ENCODE assay signal across 8 cellular contexts in genomic region chr17:57671546-57672204, GRCh38.
DNase-seq lines count a peak whose midpoint lies in the region; ATAC-seq and TF ChIP-seq lines count a peak whose summit lies in the region.

No MANE protein-coding gene starts in this region.

- POLR2A ChIA-PET in activated naive CD8-positive, alpha-beta T cell treated with anti-CD3 and anti-CD28 coated beads, Interleukin-2, amount 10 ng/mL, durations not matched to agents 7 days and 5 days (lab: Charles Lee): interaction anchor here (1.0 to 2.9 kb wide), 6 partner anchors 17 to 415 kb away, joined by 4 to 55 read pairs (median 7); no protein-coding TSS in a partner anchor

- no peak overlapping the region for H3K4me3 ChIP-seq in BLaER1
- no peak overlapping the region for H3K4me3 ChIP-seq in cardiac muscle cell
- H3K4me3 ChIP-seq in aorta (ENCODE audit: low read length in 2 of 2): no peak overlapping the region

- TF ChIP-seq CTCF in cardiac muscle cell (IDR thresholded peaks at IDR 0.05; ENCODE audit: low read depth, low read length): peak; percentile 98

- H3K9me3 ChIP-seq in BLaER1 (no peaks in the 10 kb centered on the region), cardiac muscle cell (ENCODE audit: low read depth) (no peaks in the 10 kb centered on the region), aorta (ENCODE audit: control insufficient read depth, low read length) (no peaks in the 10 kb centered on the region)

- H3K27ac Mint-ChIP-seq in activated naive CD8-positive, alpha-beta T cell treated with anti-CD3 and anti-CD28 coated beads, Interleukin-2, amount 10 ng/mL, durations not matched to agents 7 days and 5 days: peak overlapping the region; percentile 96

- peaks cover 15% of the 10 kb centered on the region for H3K36me3 Mint-ChIP-seq in activated naive CD8-positive, alpha-beta T cell treated with anti-CD3 and anti-CD28 coated beads, Interleukin-2, amount 10 ng/mL, durations not matched to agents 7 days and 5 days

- peaks cover 39% of the 10 kb centered on the region for H3K4me1 Mint-ChIP-seq in activated naive CD8-positive, alpha-beta T cell treated with anti-CD3 and anti-CD28 coated beads, Interleukin-2, amount 10 ng/mL, durations not matched to agents 7 days and 5 days

- H3K27me3 Mint-ChIP-seq in activated naive CD8-positive, alpha-beta T cell treated with anti-CD3 and anti-CD28 coated beads, Interleukin-2, amount 10 ng/mL, durations not matched to agents 7 days and 5 days: no peaks in the 10 kb centered on the region

- H4K20me1 ChIP-seq in BLaER1: peaks cover 7% of the 10 kb centered on the region; the same call in 1 of the 2 replicates

- H3K27ac ChIP-seq in BLaER1 (peak overlapping the region; percentile 57), cardiac muscle cell (no peak overlapping the region), aorta (ENCODE audit: low read depth in 1 of 2, low read length in 2 of 2) (no peak overlapping the region)

- ATAC-seq in GM21381 (IDR thresholded peaks at IDR 0.05; ENCODE audit: unreplicated experiment): peak; percentile 60
- ATAC-seq in activated naive CD8-positive, alpha-beta T cell treated with anti-CD3 and anti-CD28 coated beads, Interleukin-2, amount 10 ng/mL, durations not matched to agents 7 days and 5 days (ENCODE audit: low read depth): peak; percentile 84
- ATAC-seq in aorta (ENCODE audit: low FRiP score): peak; percentile 92

- H3K4me3 Mint-ChIP-seq in activated naive CD8-positive, alpha-beta T cell treated with anti-CD3 and anti-CD28 coated beads, Interleukin-2, amount 10 ng/mL, durations not matched to agents 7 days and 5 days: peak overlapping the region; percentile 73

- H3K27me3 ChIP-seq in BLaER1: no peaks in the 10 kb centered on the region
- no peaks in the 10 kb centered on the region for H3K27me3 ChIP-seq in cardiac muscle cell
- no peaks in the 10 kb centered on the region for H3K27me3 ChIP-seq in aorta (ENCODE audit: control insufficient read depth in 1 of 2, insufficient read depth in 2 of 2, low read length in 1 of 2)

- H3K4me1 ChIP-seq in BLaER1: peaks cover 64% of the 10 kb centered on the region
- peaks cover 6% of the 10 kb centered on the region for H3K4me1 ChIP-seq in cardiac muscle cell (ENCODE audit: low read depth)
- no peaks in the 10 kb centered on the region for H3K4me1 ChIP-seq in aorta (ENCODE audit: control insufficient read depth in 1 of 2, insufficient read depth in 2 of 2, low read length in 2 of 2)

- DNase-seq in NCI-H1092 treated with DMSO at 0.1 percent for 48 hours (lab: John Stamatoyannopoulos, UW): peak; percentile 62
- DNase-seq in SW480 (ENCODE audit: low spot score): peak; percentile 63
- DNase-seq in activated naive CD8-positive, alpha-beta T cell treated with anti-CD3 and anti-CD28 coated beads, Interleukin-2, amount 10 ng/mL, durations not matched to agents 7 days and 5 days: peak; percentile 78
- peak; percentile 84 to 88 for DNase-seq in cardiac muscle cell (ENCODE audit: low read depth in 1 of 2, low spot score in 1 of 2)
- peak; percentile 22 for DNase-seq in pulmonary artery endothelial cell (ENCODE audit: low read depth, low spot score)
- DNase-seq in aorta: peak; percentile 82 to 89

- peak overlapping the region; percentile 67 for H3K4me2 ChIP-seq in BLaER1

- no peaks in the 10 kb centered on the region for H3K9me3 Mint-ChIP-seq in activated naive CD8-positive, alpha-beta T cell treated with anti-CD3 and anti-CD28 coated beads, Interleukin-2, amount 10 ng/mL, durations not matched to agents 7 days and 5 days

- 0 out of 2 replicates have a peak overlapping the region, but pooled peaks have one; percentile 55 for H3K9ac ChIP-seq in BLaER1

- intact Hi-C loops in aorta (cut with DNase I): loop anchor here (2.0 to 10.0 kb wide), 7 partner anchors 74 to 539 kb away; partner anchors contain the start of gene MSI2 (in 1 of the 2)

- WGBS in aorta, 2 donors: 19 to 23% methylated on average over 16 of the region's 16 CpGs

- peaks cover 82% of the 10 kb centered on the region for H3K36me3 ChIP-seq in BLaER1
- no peaks in the 10 kb centered on the region for H3K36me3 ChIP-seq in cardiac muscle cell
- no peaks in the 10 kb centered on the region for H3K36me3 ChIP-seq in aorta (ENCODE audit: control insufficient read depth in 1 of 2, insufficient read depth in 2 of 2, low read length in 1 of 2)

Comparison
In these comparisons a context has a peak if more than half of its experiments do, and no peak if none do; other contexts are left out.
1. DNase-seq: peak in every context shown above with its lines; median percentile 86 in cardiac muscle cell; 86 in aorta; 78 in activated naive CD8-positive, alpha-beta T cell treated with anti-CD3 and anti-CD28 coated beads, Interleukin-2, amount 10 ng/mL, durations not matched to agents 7 days and 5 days; 63 in SW480; 62 in NCI-H1092 treated with DMSO at 0.1 percent for 48 hours; 22 in pulmonary artery endothelial cell.